8 cellular contexts compared by ENCODE assay signal in the genomic region with DNA sequence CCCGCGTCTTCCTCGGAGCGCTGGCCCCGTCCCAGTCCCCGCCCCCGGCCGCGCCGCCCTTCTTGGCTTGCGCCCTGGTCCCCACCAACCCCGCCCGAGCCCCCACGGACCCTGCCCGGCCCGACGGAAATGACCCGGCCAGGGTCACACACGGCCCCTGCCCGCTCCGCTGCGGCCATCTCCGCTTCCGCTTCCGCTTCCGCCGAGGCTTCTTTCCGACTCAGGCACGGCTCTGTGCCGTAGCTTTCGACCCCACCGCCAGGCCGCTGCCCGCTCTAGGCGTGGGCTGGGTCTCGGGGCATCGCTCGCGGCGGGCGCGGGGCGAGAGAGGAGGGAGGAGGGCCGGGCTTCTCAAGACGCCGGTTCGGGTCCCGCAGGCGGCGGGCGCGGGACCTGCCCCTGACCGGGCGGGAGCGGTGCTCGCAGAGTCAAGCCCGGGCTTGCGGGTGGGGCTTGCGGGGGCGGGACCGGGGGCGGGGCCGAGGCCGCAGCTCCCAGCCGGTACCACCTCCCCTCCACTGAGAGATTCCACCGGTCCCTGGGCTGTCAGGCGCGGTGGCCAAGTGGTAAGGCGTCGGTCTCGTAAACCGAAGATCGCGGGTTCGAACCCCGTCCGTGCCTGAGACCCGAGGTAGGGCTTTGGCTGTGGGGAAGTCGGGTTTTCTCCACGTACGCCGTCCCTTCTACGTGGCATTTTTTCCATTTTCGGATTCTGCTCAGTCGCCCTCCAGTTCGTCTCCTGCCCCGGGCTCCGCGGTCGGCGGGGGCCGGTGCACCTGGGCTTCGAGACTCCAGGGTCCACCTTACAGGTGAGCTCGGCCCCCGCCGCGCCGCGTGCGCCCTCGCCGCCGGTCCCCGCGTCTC.
A peak's percentile ranks its signal among the peaks of the same experiment; 100 is the strongest.
DNase-seq lines count a peak whose midpoint lies in the region; ATAC-seq, FAIRE-seq and TF ChIP-seq lines count a peak whose summit lies in the region.

No MANE protein-coding gene starts in this region.

- H3K27me3 ChIP-seq in left ventricle myocardium inferior (ENCODE audit: low read depth) (no peaks in the 10 kb centered on the region), prostate gland (replicated peaks; ENCODE audit: insufficient read depth) (no peaks in the 10 kb centered on the region)

- TF ChIP-seq CTCF in left ventricle myocardium inferior (IDR thresholded peaks at IDR 0.05; ENCODE audit: borderline replicate concordance), result no peak
- peak in 2 of 4 experiments; percentile 3 to 25 for TF ChIP-seq CTCF in prostate gland (IDR thresholded peaks at IDR 0.05)

- no peak for TF ChIP-seq POLR2A in GM12891 (IDR thresholded peaks at IDR 0.05; ENCODE audit: low read depth, low read length)
- TF ChIP-seq POLR2A in prostate gland (IDR thresholded peaks at IDR 0.05), result peak; percentile 64

- FAIRE-seq in GM12891 (lab: Jason Lieb, UNC), result peak; percentile 97

- H3K4me3 ChIP-seq in left ventricle myocardium inferior (peak overlapping the region; percentile 79), prostate gland (peak overlapping the region; percentile 85 to 95)

- H3K9me3 ChIP-seq in left ventricle myocardium inferior (replicated peaks), result no peaks in the 10 kb centered on the region
- no peaks in the 10 kb centered on the region for H3K9me3 ChIP-seq in prostate gland

- H3K4me1 ChIP-seq in left ventricle myocardium inferior (peaks cover 22% of the 10 kb centered on the region), prostate gland (replicated peaks) (no peaks in the 10 kb centered on the region)

- DNase-seq in GM12891 (ENCODE audit: insufficient read length, low spot score), result peak; percentile 93
- DNase-seq in NCI-H1436 (lab: John Stamatoyannopoulos, UW), result peak; percentile 93
- DNase-seq in T-helper 1 cell, result peak; percentile 66 to 91 (median 77)
- DNase-seq in amniotic stem cell (lab: John Stamatoyannopoulos, UW), result peak; percentile 66
- peak; percentile 91 for DNase-seq in left ventricle myocardium inferior
- DNase-seq in prostate gland (ENCODE audit: low spot score), result peak; percentile 91
- DNase-seq in ureter (ENCODE audit: low spot score), result peak; percentile 96

- H3K27ac ChIP-seq in left ventricle myocardium inferior (replicated peaks) (peak overlapping the region; percentile 96), prostate gland (peak overlapping the region; percentile 90 to 91)

- H3K36me3 ChIP-seq in left ventricle myocardium inferior, result no peaks in the 10 kb centered on the region
- no peaks in the 10 kb centered on the region for H3K36me3 ChIP-seq in prostate gland

- intact Hi-C loops in left ventricle myocardium inferior (cut with micrococcal nuclease), result no loop called here
- intact Hi-C loops in prostate gland (cut with DNase I), result no loop called here

- peak; percentile 80 for ATAC-seq in HG02759 (IDR thresholded peaks at IDR 0.05; ENCODE audit: unreplicated experiment)

- WGBS in prostate gland, result 2% methylated on average over 66 of the region's 105 CpGs

TF ChIP-seq in GM12891, 5 proteins besides CTCF, POLR2A, EP300 and RAD21:
- TF ChIP-seq POU2F2 (IDR thresholded peaks at IDR 0.05; ENCODE audit: low read depth, low read length), result no peak
- no peak for TF ChIP-seq PAX5 (IDR thresholded peaks at IDR 0.05; ENCODE audit: insufficient read depth, low read length, severe bottlenecking)
- TF ChIP-seq SPI1 (IDR thresholded peaks at IDR 0.05; ENCODE audit: low read depth, low read length), result peak; percentile 43; the same call in 1 of the 2 replicates
- TF ChIP-seq POLR2AphosphoS5 (IDR thresholded peaks at IDR 0.05; ENCODE audit: low read depth, low read length), result 0 out of 2 replicates have a peak, but pooled peaks have one; percentile 32

Comparison
In these comparisons a context has a peak if more than half of its experiments do, and no peak if none do; other contexts are left out.
1. Peak in every context shown above with its lines: DNase-seq, ATAC-seq, H3K4me3 ChIP-seq and H3K27ac ChIP-seq.